ENCODE assay signal across 16 cellular contexts in the genomic region with DNA sequence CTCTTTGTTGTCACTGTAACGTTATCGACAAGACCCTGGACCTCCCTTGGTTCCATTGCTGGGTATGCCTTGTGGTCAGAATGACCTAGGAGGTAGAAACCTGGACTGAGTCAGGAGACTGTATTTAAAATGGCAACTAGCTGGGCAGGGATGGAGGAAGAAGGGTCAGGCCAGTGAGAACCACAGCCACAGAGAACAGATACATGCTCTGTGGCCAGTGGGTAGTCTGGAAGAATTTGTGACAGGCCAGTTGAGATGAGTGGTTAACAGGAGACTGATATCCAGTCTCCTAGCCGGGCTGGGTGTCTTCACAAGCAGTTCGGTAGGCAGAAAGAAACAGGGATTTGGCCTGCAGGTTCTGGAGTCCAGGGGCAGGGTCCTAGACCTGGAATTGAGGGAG. TPM values are rescaled to one million over a fixed set of nuclear protein-coding genes. Genes with fewer than 3 reads are reported as not detected.
A peak's percentile ranks its signal among the peaks of the same experiment; 100 is the strongest.
DNase-seq lines count a peak whose midpoint lies in the region; ATAC-seq and TF ChIP-seq lines count a peak whose summit lies in the region.
"Had no signal": no experiment of that assay in that cellular context is flagged by ENCODE, and none has a peak within 500 bp of the region (broad histone marks: within the 10 kb centered on the region; RNA-seq: fewer than 3 reads in every experiment).

No MANE protein-coding gene starts in this region.

- no peak overlapping the region for H2AK5ac ChIP-seq in mesenchymal stem cell (ENCODE audit: low read length, severe bottlenecking)

- no peak overlapping the region for H3K9ac ChIP-seq in mesenchymal stem cell (ENCODE audit: low read length)
- H3K9ac ChIP-seq in stomach smooth muscle (ENCODE audit: low read length in 2 of 2) = no peak overlapping the region
- H3K9ac ChIP-seq in PC-3 (ENCODE audit: low read length) = no peak overlapping the region

- no peak overlapping the region for H4K91ac ChIP-seq in mesenchymal stem cell (ENCODE audit: low read length)

- no peaks in the 10 kb centered on the region for H4K20me1 ChIP-seq in PC-3 (ENCODE audit: low read length)

- peaks cover 82% of the 10 kb centered on the region for H3K4me1 Mint-ChIP-seq in activated T-cell treated with anti-CD3 and anti-CD28 coated beads, Interleukin-2, amount 50 U/mL, for 72 hours (ENCODE audit: low read depth)
- H3K4me1 Mint-ChIP-seq in activated CD4-positive, alpha-beta memory T cell treated with anti-CD3 and anti-CD28 coated beads, Interleukin-2, amount 10 ng/mL, durations not matched to agents 7 days and 5 days = peaks cover 67% of the 10 kb centered on the region

- H3K36me3 ChIP-seq in mesenchymal stem cell (ENCODE audit: control insufficient read depth in 1 of 2, insufficient read depth in 2 of 2, low read depth in 1 of 2, low read length in 2 of 2) (peaks cover 44 to 91% of the 10 kb centered on the region in 2 experiments), stomach smooth muscle (ENCODE audit: control insufficient read depth in 2 of 2, insufficient read depth in 2 of 2, low read length in 2 of 2) (peaks cover 58 to 60% of the 10 kb centered on the region in 2 donors), PC-3 (ENCODE audit: low read depth, low read length) (peaks cover 82% of the 10 kb centered on the region)

- POLR2A ChIA-PET in activated CD4-positive, alpha-beta memory T cell treated with anti-CD3 and anti-CD28 coated beads, Interleukin-2, amount 10 ng/mL, durations not matched to agents 7 days and 5 days (lab: Charles Lee) = interaction anchor here (1.1 to 4.1 kb wide), 7 partner anchors 44 to 277 kb away, joined by 3 to 43 read pairs (median 21); partner anchors contain the start of genes ANO10 and SNRK
- POLR2A ChIA-PET in PC-3 (lab: Charles Lee; ENCODE audit: unreplicated experiment) = no interaction called here

- H3K4ac ChIP-seq in mesenchymal stem cell (ENCODE audit: low read depth in 1 of 2, low read length in 2 of 2) = no peak overlapping the region

- H3K4me3 ChIP-seq in mesenchymal stem cell (ENCODE audit: insufficient read depth in 1 of 2, low read depth in 1 of 2, low read length in 2 of 2) = no peak overlapping the region
- no peak overlapping the region for H3K4me3 ChIP-seq in stomach smooth muscle (ENCODE audit: low read length in 2 of 2)
- H3K4me3 ChIP-seq in PC-3 (ENCODE audit: low read length) = no peak overlapping the region
- H3K4me3 ChIP-seq: heart right ventricle, SJCRH30, transverse colon had no signal

- H3K79me2 ChIP-seq in PC-3 (ENCODE audit: low read length) = no peaks in the 10 kb centered on the region; the same call in 1 of the 2 replicates

- no peak overlapping the region for H2AFZ ChIP-seq in mesenchymal stem cell (ENCODE audit: low read depth, low read length)
- H2AFZ ChIP-seq in PC-3 (ENCODE audit: low read length) = no peak overlapping the region

- BruUV-seq in PC-3 (replicated peaks; lab: Mats Ljungman, UMichigan) = no TSS peak

- peak overlapping the region; percentile 91 for H3K27ac Mint-ChIP-seq in activated T-cell treated with anti-CD3 and anti-CD28 coated beads, Interleukin-2, amount 50 U/mL, for 72 hours
- H3K27ac Mint-ChIP-seq in activated CD4-positive, alpha-beta memory T cell treated with anti-CD3 and anti-CD28 coated beads, Interleukin-2, amount 10 ng/mL, durations not matched to agents 7 days and 5 days = peak overlapping the region; percentile 89

- H3K36me3 Mint-ChIP-seq in activated T-cell treated with anti-CD3 and anti-CD28 coated beads, Interleukin-2, amount 50 U/mL, for 72 hours (ENCODE audit: insufficient read depth in 2 of 2) = peaks cover 14 to 49% of the 10 kb centered on the region in 2 donors
- H3K36me3 Mint-ChIP-seq in activated CD4-positive, alpha-beta memory T cell treated with anti-CD3 and anti-CD28 coated beads, Interleukin-2, amount 10 ng/mL, durations not matched to agents 7 days and 5 days (ENCODE audit: low read depth) = peaks cover 97% of the 10 kb centered on the region

- peaks cover 0 to 2% of the 10 kb centered on the region in 2 donors for H3K9me3 Mint-ChIP-seq in activated T-cell treated with anti-CD3 and anti-CD28 coated beads, Interleukin-2, amount 50 U/mL, for 72 hours
- no peaks in the 10 kb centered on the region for H3K9me3 Mint-ChIP-seq in activated CD4-positive, alpha-beta memory T cell treated with anti-CD3 and anti-CD28 coated beads, Interleukin-2, amount 10 ng/mL, durations not matched to agents 7 days and 5 days

- H3K27me3 Mint-ChIP-seq in activated T-cell treated with anti-CD3 and anti-CD28 coated beads, Interleukin-2, amount 50 U/mL, for 72 hours (ENCODE audit: low read depth) = no peaks in the 10 kb centered on the region
- H3K27me3 Mint-ChIP-seq in activated CD4-positive, alpha-beta memory T cell treated with anti-CD3 and anti-CD28 coated beads, Interleukin-2, amount 10 ng/mL, durations not matched to agents 7 days and 5 days = no peaks in the 10 kb centered on the region

- no peak overlapping the region for H2BK15ac ChIP-seq in mesenchymal stem cell (ENCODE audit: low read depth, poor library complexity, severe bottlenecking)

- TF ChIP-seq CTCF in PC-3 (conservative IDR thresholded peaks at IDR 0.05; ENCODE audit: low read depth, low read length) = no peak

- WGBS in mesenchymal stem cell = 98% methylated on average over 4 of the region's 4 CpGs

- peaks cover 31% of the 10 kb centered on the region for H3K79me1 ChIP-seq in mesenchymal stem cell (replicated peaks; ENCODE audit: low read length, poor library complexity, severe bottlenecking)

- H3K9me3 ChIP-seq in mesenchymal stem cell (ENCODE audit: control insufficient read depth, low read length) = peaks cover 12% of the 10 kb centered on the region
- no peaks in the 10 kb centered on the region for H3K9me3 ChIP-seq in stomach smooth muscle (ENCODE audit: control insufficient read depth in 2 of 2, low read length in 2 of 2)
- H3K9me3 ChIP-seq in PC-3 (ENCODE audit: low read length) = no peaks in the 10 kb centered on the region
- H3K9me3 ChIP-seq: heart right ventricle, SJCRH30, transverse colon had no signal

- H3K14ac ChIP-seq in mesenchymal stem cell (ENCODE audit: low read length in 2 of 2) = no peak overlapping the region

- H2BK12ac ChIP-seq in mesenchymal stem cell (ENCODE audit: low read length in 2 of 2) = no peak overlapping the region

- H2BK120ac ChIP-seq in mesenchymal stem cell (ENCODE audit: low read depth, low read length) = no peak overlapping the region

- H3K4me1 ChIP-seq in mesenchymal stem cell (ENCODE audit: control insufficient read depth, insufficient read depth, low read depth, low read length) (peaks cover 3% of the 10 kb centered on the region), stomach smooth muscle (ENCODE audit: control insufficient read depth, insufficient read depth, low read length) (peaks cover 12% of the 10 kb centered on the region), PC-3 (ENCODE audit: insufficient read depth, low read length) (no peaks in the 10 kb centered on the region)
- H3K4me1 ChIP-seq: SJCRH30 had no signal

- no peak overlapping the region for H3K18ac ChIP-seq in mesenchymal stem cell (ENCODE audit: low read depth in 1 of 2, low read length in 2 of 2)

- no peak overlapping the region for H2BK5ac ChIP-seq in mesenchymal stem cell (ENCODE audit: low read depth, low read length, poor library complexity, severe bottlenecking)

- no peaks in the 10 kb centered on the region for H3K27me3 ChIP-seq in mesenchymal stem cell (ENCODE audit: control insufficient read depth in 1 of 2, insufficient read depth in 1 of 2, low read length in 2 of 2)
- no peaks in the 10 kb centered on the region for H3K27me3 ChIP-seq in stomach smooth muscle (ENCODE audit: control insufficient read depth in 1 of 2, insufficient read depth in 2 of 2, low read length in 2 of 2)
- H3K27me3 ChIP-seq in PC-3 (ENCODE audit: low read length) = no peaks in the 10 kb centered on the region
- H3K27me3 ChIP-seq: heart right ventricle, SJCRH30, transverse colon had no signal

- no peak overlapping the region for H3K4me2 ChIP-seq in mesenchymal stem cell (ENCODE audit: low read length, poor library complexity, severe bottlenecking)
- H3K4me2 ChIP-seq in PC-3 (ENCODE audit: low read length) = no peak overlapping the region

- no peak overlapping the region for H3K23ac ChIP-seq in mesenchymal stem cell (ENCODE audit: low read length in 2 of 2)

- peak overlapping the region; percentile 19 for H4K8ac ChIP-seq in mesenchymal stem cell (ENCODE audit: low read length)

- H3F3A ChIP-seq in PC-3 (ENCODE audit: low read length, unreplicated experiment) = no peaks in the 10 kb centered on the region

- peak overlapping the region; percentile 56 to 61 for H3K4me3 Mint-ChIP-seq in activated T-cell treated with anti-CD3 and anti-CD28 coated beads, Interleukin-2, amount 50 U/mL, for 72 hours
- no peak overlapping the region for H3K4me3 Mint-ChIP-seq in activated CD4-positive, alpha-beta memory T cell treated with anti-CD3 and anti-CD28 coated beads, Interleukin-2, amount 10 ng/mL, durations not matched to agents 7 days and 5 days

- DNase-seq in activated T-cell treated with anti-CD3 and anti-CD28 coated beads, Interleukin-2, amount 50 U/mL, for 72 hours = no peak
- no peak for DNase-seq in activated T-cell treated with anti-CD3 and anti-CD28 coated beads for 4 hours
- DNase-seq in activated CD4-positive, alpha-beta memory T cell treated with anti-CD3 and anti-CD28 coated beads, Interleukin-2, amount 10 ng/mL, durations not matched to agents 7 days and 5 days = no peak
- DNase-seq in mesenchymal stem cell = no peak
- DNase-seq in AG08395 (ENCODE audit: low spot score) = no peak
- no peak for DNase-seq in NCI-H2029 (lab: John Stamatoyannopoulos, UW)
- no peak for DNase-seq in PC-3
- DNase-seq: activated CD4-positive, alpha-beta T cell treated with anti-CD3 and anti-CD28 coated beads, Interleukin-2, amount 50 U/mL, for 1 hour; GOT3; heart right ventricle; islet precursor cell; NCI-H1417 treated with DMSO at 0.1 percent for 48 hours; NCI-H2171; SJCRH30; transverse colon had no signal

- ATAC-seq in activated T-cell treated with anti-CD3 and anti-CD28 coated beads, Interleukin-2, amount 50 U/mL, for 72 hours (replicated peaks in 1 of 2) = no peak
- ATAC-seq in PC-3 = no peak

- no peak overlapping the region for H3K27ac ChIP-seq in mesenchymal stem cell (ENCODE audit: low read length, poor library complexity, severe bottlenecking)
- peak overlapping the region; percentile 18 for H3K27ac ChIP-seq in stomach smooth muscle (ENCODE audit: low read length)
- H3K27ac ChIP-seq in PC-3 (ENCODE audit: low read length) = no peak overlapping the region
- H3K27ac ChIP-seq: SJCRH30 had no signal

- H3K9me2 ChIP-seq in PC-3 (replicated peaks; ENCODE audit: low read length) = no peaks in the 10 kb centered on the region

- CTCF ChIA-PET in activated CD4-positive, alpha-beta memory T cell treated with anti-CD3 and anti-CD28 coated beads, Interleukin-2, amount 10 ng/mL, durations not matched to agents 7 days and 5 days (lab: Charles Lee) = interaction anchor here (0.8 to 1.9 kb wide), 4 partner anchors 45 to 183 kb away, joined by 3 to 5 read pairs (median 4); no protein-coding TSS in a partner anchor
- CTCF ChIA-PET in PC-3 (lab: Charles Lee) = no interaction called here

- intact Hi-C loops in PC-3 (cut with micrococcal nuclease) = no loop called here

RNA-seq across cellular contexts. Expression of gene SNRK, which starts 58.9 kb away (rescaled TPM):
- 10 to 100 TPM; 32.9 to 37.8 TPM for total RNA-seq in activated T-cell treated with anti-CD3 and anti-CD28 coated beads, Interleukin-2, amount 50 U/mL, for 72 hours
- 10 to 100 TPM; 71.0 to 73.1 TPM for total RNA-seq in activated CD4-positive, alpha-beta memory T cell treated with anti-CD3 and anti-CD28 coated beads, Interleukin-2, amount 10 ng/mL, durations not matched to agents 7 days and 5 days
- polyA plus RNA-seq in mesenchymal stem cell (2013, experiment 1 of 2) = 13.9 TPM
- polyA plus RNA-seq in mesenchymal stem cell (2013, experiment 2 of 2) = 13.7 TPM
- 53.3 and 53.4 TPM in 2 replicates for total RNA-seq in PC-3 (2014; rRNA removed)
